Comparison of ENCODE assay signal across 1 cellular context in genomic region chr10:103793920-103794883, GRCh38.
TF ChIP-seq lines count a peak whose summit lies in the region.

No MANE protein-coding gene starts in this region.

TF ChIP-seq in HepG2, 621 proteins besides CTCF, POLR2A, EP300 and RAD21 (continued from another document and continues in another):
- TF ChIP-seq HMGXB4 (CRISPR knock-in tag; IDR thresholded peaks at IDR 0.05; ENCODE audit: borderline replicate concordance in 1 of 2, low read depth in 1 of 2) = peak; percentile 52 to 62; a peak in 3 of 4 replicates
- TF ChIP-seq ZNF124 (CRISPR knock-in tag; IDR thresholded peaks at IDR 0.05) = peak; percentile 93
- TF ChIP-seq ZUFSP (CRISPR knock-in tag; IDR thresholded peaks at IDR 0.05; ENCODE audit: borderline replicate concordance) = no peak
- peak; percentile 87 for TF ChIP-seq KAT8 (CRISPR knock-in tag; IDR thresholded peaks at IDR 0.05)
- TF ChIP-seq SIX1 (CRISPR knock-in tag; IDR thresholded peaks at IDR 0.05; ENCODE audit: borderline replicate concordance) = peak; percentile 76; the same call in 1 of the 2 replicates
- TF ChIP-seq ZNF441 (CRISPR knock-in tag; IDR thresholded peaks at IDR 0.05; ENCODE audit: borderline replicate concordance) = peak; percentile 38; the same call in 1 of the 2 replicates
- peak; percentile 89 for TF ChIP-seq ZNF350 (CRISPR knock-in tag; IDR thresholded peaks at IDR 0.05; ENCODE audit: borderline replicate concordance, low read depth)
- peak; percentile 91 for TF ChIP-seq IRF9 (CRISPR knock-in tag; IDR thresholded peaks at IDR 0.05; ENCODE audit: borderline replicate concordance)
- TF ChIP-seq ZBTB1 (CRISPR knock-in tag; IDR thresholded peaks at IDR 0.05; ENCODE audit: borderline replicate concordance) = no peak
- TF ChIP-seq ZNF564 (CRISPR knock-in tag; IDR thresholded peaks at IDR 0.05) = no peak
- peak; percentile 91 for TF ChIP-seq XRCC5 (optimal IDR thresholded peaks at IDR 0.05; ENCODE audit: low read length)
- peak; percentile 27; the same call in 1 of the 2 replicates for TF ChIP-seq STAT5B (CRISPR knock-in tag; IDR thresholded peaks at IDR 0.05)
- no peak for TF ChIP-seq NR1H2 (CRISPR knock-in tag; IDR thresholded peaks at IDR 0.05; ENCODE audit: borderline replicate concordance, low read depth)
- TF ChIP-seq ERF (CRISPR knock-in tag; IDR thresholded peaks at IDR 0.05) = peak; percentile 88
- TF ChIP-seq SUZ12 (IDR thresholded peaks at IDR 0.05; ENCODE audit: low read depth, low read length) = no peak
- no peak for TF ChIP-seq ZNF30 (CRISPR knock-in tag; IDR thresholded peaks at IDR 0.05)
- no peak for TF ChIP-seq TBP (CRISPR knock-in tag; IDR thresholded peaks at IDR 0.05)
- TF ChIP-seq SOX13 (IDR thresholded peaks at IDR 0.05) = peak; percentile 92
- peak in 1 of 2 experiments; percentile 97; a peak in 2 of 4 replicates for TF ChIP-seq SOX13 (CRISPR knock-in tag; conservative IDR thresholded peaks at IDR 0.05 in 1 of 2, IDR thresholded peaks at IDR 0.05 in 1 of 2)
- no peak for TF ChIP-seq PAX8 (CRISPR knock-in tag; IDR thresholded peaks at IDR 0.05; ENCODE audit: borderline replicate concordance)
- peak; percentile 44 for TF ChIP-seq ZNF121 (CRISPR knock-in tag; IDR thresholded peaks at IDR 0.05)
- peak; percentile 95 for TF ChIP-seq SKI (IDR thresholded peaks at IDR 0.05; ENCODE audit: partially characterized antibody)
- no peak for TF ChIP-seq ZNF879 (CRISPR knock-in tag; IDR thresholded peaks at IDR 0.05)
- TF ChIP-seq ZC3H13 (CRISPR knock-in tag; IDR thresholded peaks at IDR 0.05) = peak; percentile 44; the same call in 1 of the 2 replicates
- peak; percentile 51; the same call in 1 of the 2 replicates for TF ChIP-seq ATF3 (CRISPR knock-in tag; IDR thresholded peaks at IDR 0.05)
- TF ChIP-seq ZNF580 (CRISPR knock-in tag; IDR thresholded peaks at IDR 0.05; ENCODE audit: borderline replicate concordance, low read depth) = peak; percentile 90
- peak; percentile 98 for TF ChIP-seq MED1 (CRISPR knock-in tag; IDR thresholded peaks at IDR 0.05)
- TF ChIP-seq ZNF230 (CRISPR knock-in tag; IDR thresholded peaks at IDR 0.05) = peak; percentile 86; the same call in 1 of the 2 replicates
- 0 out of 2 replicates have a peak, but pooled peaks have one; percentile 60 for TF ChIP-seq NRL (CRISPR knock-in tag; IDR thresholded peaks at IDR 0.05; ENCODE audit: borderline replicate concordance)
- TF ChIP-seq RFX3 (CRISPR knock-in tag; IDR thresholded peaks at IDR 0.05) = peak; percentile 55; the same call in 1 of the 2 replicates
- 0 out of 2 replicates have a peak, but pooled peaks have one; percentile 58 for TF ChIP-seq HOXA5 (CRISPR knock-in tag; IDR thresholded peaks at IDR 0.05)
- TF ChIP-seq EEA1 (CRISPR knock-in tag; IDR thresholded peaks at IDR 0.05; ENCODE audit: borderline replicate concordance) = no peak; the same call in 1 of the 2 replicates
- peak; percentile 87; the same call in 1 of the 2 replicates for TF ChIP-seq ZNF275 (CRISPR knock-in tag; IDR thresholded peaks at IDR 0.05; ENCODE audit: borderline replicate concordance)
- TF ChIP-seq YEATS4 (CRISPR knock-in tag; IDR thresholded peaks at IDR 0.05; ENCODE audit: borderline replicate concordance) = peak; percentile 92
- TF ChIP-seq ADNP (CRISPR knock-in tag; IDR thresholded peaks at IDR 0.05) = no peak
- no peak; the same call in 1 of the 2 replicates for TF ChIP-seq ZNF816 (CRISPR knock-in tag; IDR thresholded peaks at IDR 0.05; ENCODE audit: borderline replicate concordance)
- TF ChIP-seq ARHGAP35 (CRISPR knock-in tag; IDR thresholded peaks at IDR 0.05; ENCODE audit: borderline replicate concordance) = 0 out of 2 replicates have a peak, but pooled peaks have one; percentile 31
- peak; percentile 73; the same call in 1 of the 2 replicates for TF ChIP-seq ZBTB8A (CRISPR knock-in tag; IDR thresholded peaks at IDR 0.05; ENCODE audit: borderline replicate concordance, low read depth)
- TF ChIP-seq ARNT2 (CRISPR knock-in tag; IDR thresholded peaks at IDR 0.05; ENCODE audit: low read depth) = 0 out of 2 replicates have a peak, but pooled peaks have one; percentile 51
- no peak for TF ChIP-seq ZMAT5 (CRISPR knock-in tag; IDR thresholded peaks at IDR 0.05; ENCODE audit: borderline replicate concordance, low read depth)
- peak; percentile 93 for TF ChIP-seq KDM4B (CRISPR knock-in tag; IDR thresholded peaks at IDR 0.05)
- peak; percentile 70; the same call in 1 of the 2 replicates for TF ChIP-seq THAP7 (CRISPR knock-in tag; IDR thresholded peaks at IDR 0.05)
- peak; percentile 71; the same call in 1 of the 2 replicates for TF ChIP-seq ZNF770 (CRISPR knock-in tag; IDR thresholded peaks at IDR 0.05)
- TF ChIP-seq ZNF678 (CRISPR knock-in tag; IDR thresholded peaks at IDR 0.05) = no peak
- peak; percentile 97 for TF ChIP-seq ZGPAT (CRISPR knock-in tag; IDR thresholded peaks at IDR 0.05)
- peak; percentile 83 for TF ChIP-seq NR2C2 (CRISPR knock-in tag; IDR thresholded peaks at IDR 0.05; ENCODE audit: borderline replicate concordance)
- peak; percentile 87 for TF ChIP-seq PRDM15 (CRISPR knock-in tag; IDR thresholded peaks at IDR 0.05)
- peak; percentile 97 for TF ChIP-seq HDAC1 (CRISPR knock-in tag; IDR thresholded peaks at IDR 0.05)
- no peak for TF ChIP-seq SRSF9 (IDR thresholded peaks at IDR 0.05; ENCODE audit: borderline replicate concordance, insufficient read depth, low read depth, low read length, poor library complexity, severe bottlenecking)
- TF ChIP-seq ZNF781 (CRISPR knock-in tag; IDR thresholded peaks at IDR 0.05; ENCODE audit: borderline replicate concordance, not compliant biosample characterization) = peak; percentile 18
- TF ChIP-seq MED13 (CRISPR knock-in tag; IDR thresholded peaks at IDR 0.05) = peak; percentile 97
